ENCODE assay signal across 17 cellular contexts in the genomic region with DNA sequence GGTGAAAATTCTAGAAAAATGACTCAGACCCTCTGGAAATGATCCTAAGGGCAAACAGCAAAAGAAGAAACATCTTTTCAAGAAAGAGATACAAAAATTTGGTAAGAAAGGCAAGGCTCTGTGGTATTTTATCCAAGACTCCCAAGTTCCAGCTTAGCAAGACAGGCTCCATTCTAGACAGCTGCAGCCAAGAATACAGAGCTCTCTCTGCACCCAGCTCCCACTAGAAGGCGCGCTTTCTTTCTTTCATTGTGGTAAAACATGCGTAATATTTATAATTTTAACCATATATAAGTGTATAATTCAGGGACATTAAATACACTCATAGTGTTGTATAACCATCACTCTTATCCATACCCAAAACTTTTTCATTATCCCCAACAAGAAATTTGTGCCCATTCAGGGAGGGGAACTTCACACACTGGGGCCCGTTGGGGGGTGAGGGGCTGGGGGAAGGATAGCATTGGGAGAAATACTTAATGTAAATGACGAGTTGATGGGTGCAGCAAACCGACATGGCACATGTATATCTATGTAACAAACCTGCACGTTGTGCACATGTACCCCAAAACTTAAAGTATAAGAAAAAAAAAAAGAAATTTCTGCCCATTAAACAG. TPM values are rescaled to one million over a fixed set of nuclear protein-coding genes. Genes with fewer than 3 reads are reported as not detected.
DNase-seq lines count a peak whose midpoint lies in the region; TF ChIP-seq lines count a peak whose summit lies in the region.
"Had no signal": no experiment of that assay in that cellular context is flagged by ENCODE, and none has a peak within 500 bp of the region (broad histone marks: within the 10 kb centered on the region; RNA-seq: fewer than 3 reads in every experiment).

No MANE protein-coding gene starts in this region.

- no peaks in the 10 kb centered on the region for H3K36me3 Mint-ChIP-seq in neural crest cell (ENCODE audit: low read depth)
- no peaks in the 10 kb centered on the region for H3K36me3 Mint-ChIP-seq in activated naive CD4-positive, alpha-beta T cell treated with anti-CD3 and anti-CD28 coated beads for 36 hours (ENCODE audit: low read depth)
- H3K36me3 Mint-ChIP-seq: activated CD4-positive, alpha-beta memory T cell treated with anti-CD3 and anti-CD28 coated beads for 36 hours; activated naive CD4-positive, alpha-beta T cell treated with anti-CD3 and anti-CD28 coated beads, Interleukin-2, amount 50 U/mL, for 24 hours; naive thymus-derived CD4-positive, alpha-beta T cell had no signal

- no peaks in the 10 kb centered on the region for H3K9me3 Mint-ChIP-seq in neural crest cell
- H3K9me3 Mint-ChIP-seq in activated naive CD4-positive, alpha-beta T cell treated with anti-CD3 and anti-CD28 coated beads for 36 hours, result no peaks in the 10 kb centered on the region
- H3K9me3 Mint-ChIP-seq: activated CD4-positive, alpha-beta memory T cell treated with anti-CD3 and anti-CD28 coated beads for 36 hours; activated naive CD4-positive, alpha-beta T cell treated with anti-CD3 and anti-CD28 coated beads, Interleukin-2, amount 50 U/mL, for 24 hours had no signal

- no peak overlapping the region for H3K4me3 ChIP-seq in adipocyte (ENCODE audit: low read length)
- H3K4me3 ChIP-seq: thyroid gland had no signal

- H3K9ac ChIP-seq in adipocyte (ENCODE audit: low read length), result no peak overlapping the region

- no peaks in the 10 kb centered on the region for H3K9me3 ChIP-seq in adipocyte (ENCODE audit: control insufficient read depth, low read length)
- H3K9me3 ChIP-seq: thyroid gland had no signal

- DNase-seq in NCI-H2171 treated with DMSO at 0.1 percent for 48 hours (lab: John Stamatoyannopoulos, UW) (peak; percentile 8), NCI-H2171 (lab: John Stamatoyannopoulos, UW) (no peak), LoVo (ENCODE audit: low spot score) (peak; percentile 16), adipocyte (ENCODE audit: low read depth) (peak; percentile 7), neural crest cell (ENCODE audit: low read depth, low spot score) (no peak), GM20000 (ENCODE audit: low spot score) (no peak), NCI-H1092 treated with DMSO at 0.1 percent for 48 hours (lab: John Stamatoyannopoulos, UW) (no peak)
- DNase-seq in activated naive CD4-positive, alpha-beta T cell treated with anti-CD3 and anti-CD28 coated beads for 36 hours, result no peak
- DNase-seq: activated CD4-positive, alpha-beta memory T cell treated with anti-CD3 and anti-CD28 coated beads for 36 hours; glutamatergic neuron; naive thymus-derived CD4-positive, alpha-beta T cell; NCI-H1417; NCI-H774; T-helper 1 cell; thyroid gland had no signal

- no peaks in the 10 kb centered on the region for H3K36me3 ChIP-seq in adipocyte (ENCODE audit: control insufficient read depth, insufficient read depth, low read length, severe bottlenecking)
- H3K36me3 ChIP-seq: thyroid gland had no signal

- TF ChIP-seq CTCF in neural crest cell (conservative IDR thresholded peaks at IDR 0.05) (no peak), GM20000 (IDR thresholded peaks at IDR 0.05; ENCODE audit: extremely low read depth, missing control alignments) (no peak)

- intact Hi-C loops in activated naive CD4-positive, alpha-beta T cell treated with anti-CD3 and anti-CD28 coated beads for 36 hours (cut with micrococcal nuclease), result loop anchor here (5.0 to 10.0 kb wide), 3 partner anchors 98 to 685 kb away; a partner anchor contains a TSS

- H3K27ac Mint-ChIP-seq in neural crest cell (ENCODE audit: unreplicated experiment), result no peak overlapping the region
- no peak overlapping the region for H3K27ac Mint-ChIP-seq in activated naive CD4-positive, alpha-beta T cell treated with anti-CD3 and anti-CD28 coated beads for 36 hours
- H3K27ac Mint-ChIP-seq: activated CD4-positive, alpha-beta memory T cell treated with anti-CD3 and anti-CD28 coated beads for 36 hours; activated naive CD4-positive, alpha-beta T cell treated with anti-CD3 and anti-CD28 coated beads, Interleukin-2, amount 50 U/mL, for 24 hours; naive thymus-derived CD4-positive, alpha-beta T cell had no signal

- CTCF ChIA-PET in activated naive CD4-positive, alpha-beta T cell treated with anti-CD3 and anti-CD28 coated beads for 36 hours (lab: Charles Lee), result interaction anchor here (0.7 kb wide), 1 partner anchor 313 kb away, joined by 3 read pairs; no protein-coding TSS in a partner anchor

- H3K4me1 ChIP-seq in adipocyte (ENCODE audit: control insufficient read depth, insufficient read depth, low read length), result no peaks in the 10 kb centered on the region

- H3K27me3 ChIP-seq in adipocyte (replicated peaks; ENCODE audit: control insufficient read depth, insufficient read depth, low read length), result no peaks in the 10 kb centered on the region
- H3K27me3 ChIP-seq: thyroid gland had no signal

- H3K4me1 Mint-ChIP-seq in neural crest cell, result peaks cover 24% of the 10 kb centered on the region
- peaks cover 2% of the 10 kb centered on the region for H3K4me1 Mint-ChIP-seq in activated naive CD4-positive, alpha-beta T cell treated with anti-CD3 and anti-CD28 coated beads for 36 hours (ENCODE audit: low read depth)

- no peaks in the 10 kb centered on the region for H3K27me3 Mint-ChIP-seq in neural crest cell (ENCODE audit: low read depth)
- peaks cover 33% of the 10 kb centered on the region for H3K27me3 Mint-ChIP-seq in activated naive CD4-positive, alpha-beta T cell treated with anti-CD3 and anti-CD28 coated beads for 36 hours (ENCODE audit: low read depth)

- H3K4me3 Mint-ChIP-seq in neural crest cell, result peak overlapping the region; percentile 61
- H3K4me3 Mint-ChIP-seq in activated naive CD4-positive, alpha-beta T cell treated with anti-CD3 and anti-CD28 coated beads for 36 hours, result no peak overlapping the region
- H3K4me3 Mint-ChIP-seq: activated CD4-positive, alpha-beta memory T cell treated with anti-CD3 and anti-CD28 coated beads for 36 hours; activated naive CD4-positive, alpha-beta T cell treated with anti-CD3 and anti-CD28 coated beads, Interleukin-2, amount 50 U/mL, for 24 hours; naive thymus-derived CD4-positive, alpha-beta T cell had no signal

RNA-seq across cellular contexts. Expression of a gene that starts 2.2 kb away (rescaled TPM):
- total RNA-seq in neural crest cell, result 6.6 and 7.1 TPM in 2 replicates
- not detected for total RNA-seq in activated naive CD4-positive, alpha-beta T cell treated with anti-CD3 and anti-CD28 coated beads for 36 hours
- total RNA-seq: A172; activated CD4-positive, alpha-beta memory T cell treated with anti-CD3 and anti-CD28 coated beads for 36 hours; naive thymus-derived CD4-positive, alpha-beta T cell had no signal

Comparison
In these comparisons a context has a peak if more than half of its experiments do, and no peak if none do; other contexts are left out.
1. DNase-seq: peak in NCI-H2171 treated with DMSO at 0.1 percent for 48 hours (single experiment), LoVo (single experiment) and adipocyte (single experiment); none in NCI-H2171 (single experiment), neural crest cell (single experiment), activated naive CD4-positive, alpha-beta T cell treated with anti-CD3 and anti-CD28 coated beads for 36 hours (single experiment), GM20000 (single experiment) and NCI-H1092 treated with DMSO at 0.1 percent for 48 hours (single experiment).